In genomic region chrX:41885724-41886123, GRCh38 we compare ENCODE assay signal across 16 cellular contexts. TPM values are rescaled to one million over a fixed set of nuclear protein-coding genes. Genes with fewer than 3 reads are reported as not detected.
A peak's percentile ranks its signal among the peaks of the same experiment; 100 is the strongest.
DNase-seq lines count a peak whose midpoint lies in the region; ATAC-seq, FAIRE-seq and TF ChIP-seq lines count a peak whose summit lies in the region.
"Had no signal": no experiment of that assay in that cellular context is flagged by ENCODE, and none has a peak within 500 bp of the region (broad histone marks: within the 10 kb centered on the region; RNA-seq: fewer than 3 reads in every experiment).

No MANE protein-coding gene starts in this region.

- no peak for ATAC-seq in A549
- ATAC-seq: CD8-positive, alpha-beta T cell had no signal

- no peaks in the 10 kb centered on the region for H3K27me3 Mint-ChIP-seq in astrocyte (ENCODE audit: low read depth, unreplicated experiment)

- WGBS in A549 (ENCODE audit: missing lambda C conversion rate), result 87% methylated on average over 1 of the region's 1 CpG

- no peak for TF ChIP-seq POLR2A in A549 (IDR thresholded peaks at IDR 0.05; ENCODE audit: low read length)
- no peak for TF ChIP-seq POLR2A in GM12891 (IDR thresholded peaks at IDR 0.05; ENCODE audit: low read depth, low read length)

- H4K20me1 ChIP-seq in astrocyte (ENCODE audit: insufficient read depth, low read length), result peaks cover 3% of the 10 kb centered on the region

- no peak overlapping the region for H2AFZ ChIP-seq in astrocyte (ENCODE audit: low read depth, low read length)
- H2AFZ ChIP-seq: GM23248 had no signal

- peaks cover 21% of the 10 kb centered on the region for H3K79me2 ChIP-seq in astrocyte (ENCODE audit: insufficient read depth, low read length)

- H3K36me3 Mint-ChIP-seq in astrocyte (ENCODE audit: low read depth, unreplicated experiment), result no peaks in the 10 kb centered on the region

- TF ChIP-seq EP300 in A549 (IDR thresholded peaks at IDR 0.05), result no peak

- H3K4me1 Mint-ChIP-seq in astrocyte (ENCODE audit: low read depth, unreplicated experiment), result no peaks in the 10 kb centered on the region

- H3K4me3 ChIP-seq in A549 (no peak overlapping the region), astrocyte (ENCODE audit: insufficient read depth, low read depth, low read length) (no peak overlapping the region)
- H3K4me3 ChIP-seq: GM23248 had no signal

- POLR2A ChIA-PET in A549 (lab: Yijun Ruan, JAX), result no interaction called here

- H3K9me3 ChIP-seq in A549 (no peaks in the 10 kb centered on the region), astrocyte (ENCODE audit: insufficient read depth, low read depth, low read length) (no peaks in the 10 kb centered on the region)
- H3K9me3 ChIP-seq: Caco-2 had no signal

- no peak overlapping the region for H3K4me2 ChIP-seq in A549
- no peak overlapping the region for H3K4me2 ChIP-seq in astrocyte (ENCODE audit: low read length)

- no peaks in the 10 kb centered on the region for H3K36me3 ChIP-seq in astrocyte (ENCODE audit: insufficient read depth, low read length)

- H3K27me3 ChIP-seq in astrocyte (ENCODE audit: insufficient read depth, low read length), result no peaks in the 10 kb centered on the region

- no peak for DNase-seq in A549 (ENCODE audit: low read depth in 1 of 2, low spot score in 1 of 2)
- no peak for DNase-seq in GM19239 (ENCODE audit: insufficient read length, low spot score)
- DNase-seq in astrocyte (ENCODE audit: low read depth), result no peak
- no peak for DNase-seq in GM12891 (ENCODE audit: insufficient read length, low spot score)
- DNase-seq in 8988T, result no peak
- DNase-seq in SHP77 (lab: John Stamatoyannopoulos, UW), result no peak
- DNase-seq: C1 segment of cervical spinal cord; Caco-2; CD8-positive, alpha-beta T cell; DMS153; DND-41; GM23248; H7; HCEC 1CT had no signal

- H3K27ac ChIP-seq in A549, result no peak overlapping the region
- no peak overlapping the region for H3K27ac ChIP-seq in astrocyte (ENCODE audit: low read depth, low read length)
- H3K27ac ChIP-seq: 22Rv1, GM23248 had no signal

- H3K27ac Mint-ChIP-seq in astrocyte (ENCODE audit: unreplicated experiment), result no peak overlapping the region
- H3K27ac Mint-ChIP-seq: CD8-positive, alpha-beta T cell had no signal

- CTCF ChIA-PET in A549 (lab: Yijun Ruan, JAX), result no interaction called here

- TF ChIP-seq RAD21 in A549 (conservative IDR thresholded peaks at IDR 0.05 in 1 of 2, IDR thresholded peaks at IDR 0.05 in 1 of 2), result no peak

- H3K4me3 Mint-ChIP-seq in astrocyte (ENCODE audit: unreplicated experiment), result no peak overlapping the region
- H3K4me3 Mint-ChIP-seq: CD8-positive, alpha-beta T cell had no signal

- H3K4me1 ChIP-seq in A549 (peaks cover 13% of the 10 kb centered on the region), astrocyte (ENCODE audit: insufficient read depth, low read length) (no peaks in the 10 kb centered on the region)
- H3K4me1 ChIP-seq: Caco-2 had no signal

- H3K9me3 Mint-ChIP-seq in astrocyte (ENCODE audit: unreplicated experiment), result no peaks in the 10 kb centered on the region
- H3K9me3 Mint-ChIP-seq: CD8-positive, alpha-beta T cell had no signal

- FAIRE-seq in A549 (lab: Jason Lieb, UNC) (peak; percentile 13), GM19239 (lab: Jason Lieb, UNC) (peak; percentile 61), astrocyte (lab: Jason Lieb, UNC) (peak; percentile 29), GM12891 (lab: Jason Lieb, UNC) (no peak)
- FAIRE-seq: G401.6 had no signal

- no peak overlapping the region for H3K9ac ChIP-seq in astrocyte (ENCODE audit: low read length)
- H3K9ac ChIP-seq: GM23248 had no signal

- TF ChIP-seq CTCF in A549 (IDR thresholded peaks at IDR 0.05), result no peak
- no peak for TF ChIP-seq CTCF in astrocyte (IDR thresholded peaks at IDR 0.05; ENCODE audit: insufficient read depth, low read depth, low read length)

TF ChIP-seq in A549, 52 proteins besides CTCF, POLR2A, EP300 and RAD21 (continues in another document):
- TF ChIP-seq PBX3 (IDR thresholded peaks at IDR 0.05) (no peak), CEBPB (IDR thresholded peaks at IDR 0.05) (no peak), CBX2 (IDR thresholded peaks at IDR 0.05; ENCODE audit: borderline replicate concordance, low read depth) (no peak), ZFP36 (IDR thresholded peaks at IDR 0.05; ENCODE audit: borderline replicate concordance, partially characterized antibody) (no peak), MAX (IDR thresholded peaks at IDR 0.05) (no peak), FOXS1 (CRISPR knock-in tag; IDR thresholded peaks at IDR 0.05) (no peak), NPAS2 (CRISPR knock-in tag; IDR thresholded peaks at IDR 0.05; ENCODE audit: borderline replicate concordance) (no peak), ZSCAN20 (CRISPR knock-in tag; IDR thresholded peaks at IDR 0.05) (no peak), HDAC2 (IDR thresholded peaks at IDR 0.05) (no peak)
- TF ChIP-seq, protein P1, sequence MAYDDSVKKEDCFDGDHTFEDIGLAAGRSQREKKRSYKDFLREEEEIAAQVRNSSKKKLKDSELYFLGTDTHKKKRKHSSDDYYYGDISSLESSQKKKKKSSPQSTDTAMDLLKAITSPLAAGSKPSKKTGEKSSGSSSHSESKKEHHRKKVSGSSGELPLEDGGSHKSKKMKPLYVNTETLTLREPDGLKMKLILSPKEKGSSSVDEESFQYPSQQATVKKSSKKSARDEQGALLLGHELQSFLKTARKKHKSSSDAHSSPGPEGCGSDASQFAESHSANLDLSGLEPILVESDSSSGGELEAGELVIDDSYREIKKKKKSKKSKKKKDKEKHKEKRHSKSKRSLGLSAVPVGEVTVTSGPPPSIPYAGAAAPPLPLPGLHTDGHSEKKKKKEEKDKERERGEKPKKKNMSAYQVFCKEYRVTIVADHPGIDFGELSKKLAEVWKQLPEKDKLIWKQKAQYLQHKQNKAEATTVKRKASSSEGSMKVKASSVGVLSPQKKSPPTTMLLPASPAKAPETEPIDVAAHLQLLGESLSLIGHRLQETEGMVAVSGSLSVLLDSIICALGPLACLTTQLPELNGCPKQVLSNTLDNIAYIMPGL (CRISPR knock-in tag; IDR thresholded peaks at IDR 0.05; ENCODE audit: borderline replicate concordance), result no peak

TF ChIP-seq in GM12891, 5 proteins besides CTCF, POLR2A, EP300 and RAD21:
- TF ChIP-seq PAX5 (IDR thresholded peaks at IDR 0.05; ENCODE audit: insufficient read depth, low read length, severe bottlenecking) (no peak), POU2F2 (IDR thresholded peaks at IDR 0.05; ENCODE audit: low read depth, low read length) (no peak), SPI1 (IDR thresholded peaks at IDR 0.05; ENCODE audit: low read depth, low read length) (no peak), TAF1 (IDR thresholded peaks at IDR 0.05; ENCODE audit: low read depth, low read length) (no peak), POLR2AphosphoS5 (IDR thresholded peaks at IDR 0.05; ENCODE audit: low read depth, low read length) (no peak)

RNA-seq across cellular contexts. Expression of gene CASK, which starts 37.6 kb away (rescaled TPM):
- polyA plus RNA-seq in A549 (2011; rRNA removed), result 51.4 and 57.6 TPM in 2 replicates
- 9.7 and 10.9 TPM in 2 replicates for polyA plus RNA-seq in A549 (2012; cell fraction: cytosol; rRNA removed)
- polyA plus RNA-seq in A549 (2012; cell fraction: nucleus; rRNA removed), result 5.2 and 6.8 TPM in 2 replicates
- polyA plus RNA-seq in A549 (2017; fragmentation: RNase III; extraction: RNeasy Plus Mini Kit Qiagen cat#74134 plus additional on column Dnase treatment), result 23.3 to 27.1 TPM (median 25.7 TPM) in 3 replicates
- 30.0 and 40.0 TPM in 2 replicates for polyA minus RNA-seq in A549 (2011; rRNA and poly(A)+ RNA removed)
- total RNA-seq in astrocyte, result 91.5 and 99.3 TPM in 2 replicates
- polyA plus RNA-seq in GM12891 (2012; ENCODE audit: low read depth, missing spikeins), result 0.39 TPM
